17 cellular contexts compared by ENCODE assay signal in the genomic region with DNA sequence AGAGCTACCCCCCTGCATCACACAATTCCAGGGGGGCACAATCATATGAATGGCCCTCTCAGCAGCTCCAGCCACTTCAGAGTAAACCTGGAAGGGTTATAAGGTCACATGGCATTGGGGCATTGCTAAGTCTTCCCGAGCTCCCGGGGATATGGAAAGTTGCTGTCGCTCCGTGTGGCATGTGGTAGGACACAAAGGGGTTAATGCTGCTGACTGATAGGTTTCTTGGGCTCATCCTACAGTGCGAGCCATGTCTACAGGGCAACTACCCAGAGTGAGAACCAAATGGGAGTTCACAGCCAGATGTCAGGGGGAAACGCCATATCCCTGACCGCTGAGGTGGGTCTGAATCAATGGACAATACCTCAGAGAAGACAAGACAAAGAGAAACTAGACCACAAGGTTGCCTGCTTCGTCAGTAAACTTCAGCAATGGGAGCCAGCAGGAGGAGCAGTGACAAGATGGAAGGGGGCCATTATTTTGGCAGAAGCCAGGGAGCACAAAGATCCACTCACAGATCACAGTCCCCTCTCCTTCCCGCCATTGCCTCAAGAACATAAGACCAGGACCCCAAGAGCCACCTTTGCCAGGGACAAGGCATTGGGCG. TPM values are rescaled to one million over a fixed set of nuclear protein-coding genes. Genes with fewer than 3 reads are reported as not detected.
A peak's percentile ranks its signal among the peaks of the same experiment; 100 is the strongest.
DNase-seq lines count a peak whose midpoint lies in the region; ATAC-seq and TF ChIP-seq lines count a peak whose summit lies in the region.
"Had no signal": no experiment of that assay in that cellular context is flagged by ENCODE, and none has a peak within 500 bp of the region (broad histone marks: within the 10 kb centered on the region; RNA-seq: fewer than 3 reads in every experiment).

No MANE protein-coding gene starts in this region.

- H3K9me3 ChIP-seq in mammary epithelial cell (replicated peaks; ENCODE audit: insufficient read depth, low read length): no peaks in the 10 kb centered on the region
- H3K9me3 ChIP-seq in trophoblast cell (ENCODE audit: insufficient read depth, low read depth, low read length): no peaks in the 10 kb centered on the region
- H3K9me3 ChIP-seq: esophagus squamous epithelium, MG63, ovary had no signal

- dilution Hi-C loops in mammary epithelial cell (cut with HindIII; ENCODE audit: low sequenced_read_pairs): loop anchor here (10.0 kb wide), 1 partner anchor 127 kb away; the partner anchor contains the start of genes CWC27 and SREK1IP1

- H3K79me2 ChIP-seq in mammary epithelial cell (ENCODE audit: insufficient read depth, low read length): no peaks in the 10 kb centered on the region
- H3K79me2 ChIP-seq in trophoblast cell (ENCODE audit: control insufficient read depth, insufficient read depth, low read length, poor library complexity): no peaks in the 10 kb centered on the region

- H3K36me3 Mint-ChIP-seq in MCF 10A (ENCODE audit: insufficient read depth, unreplicated experiment): no peaks in the 10 kb centered on the region
- H3K36me3 Mint-ChIP-seq: activated naive CD4-positive, alpha-beta T cell treated with anti-CD3 and anti-CD28 coated beads, Interleukin-2, amount 10 ng/mL, durations not matched to agents 7 days and 5 days had no signal

- H3K23ac ChIP-seq in trophoblast cell (ENCODE audit: low read length): no peak overlapping the region

- H2AFZ ChIP-seq in mammary epithelial cell (ENCODE audit: low read depth, low read length) (peak overlapping the region; percentile 12), trophoblast cell (ENCODE audit: insufficient read depth, low read length, poor library complexity) (peak overlapping the region; percentile 58)

- H3K4ac ChIP-seq in trophoblast cell (ENCODE audit: low read depth, low read length): no peak overlapping the region

- intact Hi-C loops in mammary epithelial cell (cut with micrococcal nuclease): loop anchor here (5.0 kb wide), 1 partner anchor 129 kb away; the partner anchor contains the start of genes CWC27 and SREK1IP1
- intact Hi-C loops in MCF 10A (cut with micrococcal nuclease): no loop called here

- TF ChIP-seq CTCF in mammary epithelial cell (conservative IDR thresholded peaks at IDR 0.05 in 1 of 2, IDR thresholded peaks at IDR 0.05 in 1 of 2; ENCODE audit: extremely low read depth in 1 of 2, insufficient read depth in 1 of 2, low read depth in 1 of 2, low read length in 2 of 2) (peak in 1 of 2 donors; percentile 27), MCF 10A (IDR thresholded peaks at IDR 0.05; ENCODE audit: unreplicated experiment) (no peak)

- H4K91ac ChIP-seq in trophoblast cell (ENCODE audit: low read depth, low read length): no peak overlapping the region

- no peak overlapping the region for H3K4me3 ChIP-seq in mammary epithelial cell (replicated peaks in 1 of 3; ENCODE audit: insufficient read depth in 1 of 3, low read depth in 2 of 3, low read length in 3 of 3)
- H3K4me3 ChIP-seq in trophoblast cell (ENCODE audit: low read depth, low read length): no peak overlapping the region
- H3K4me3 ChIP-seq: esophagus squamous epithelium, MG63, ovary had no signal

- H3K9ac ChIP-seq in mammary epithelial cell (ENCODE audit: insufficient read depth, low read length) (no peak overlapping the region), trophoblast cell (ENCODE audit: low read length) (no peak overlapping the region)

- 75% methylated on average over 9 of the region's 10 CpGs for WGBS in mammary epithelial cell (ENCODE audit: low coverage, missing lambda C conversion rate)
- no CpG with 5 or more reads among the region's 10 CpGs for WGBS in trophoblast cell (ENCODE audit: extremely low coverage, insufficient coverage, insufficient read length)

- H4K12ac ChIP-seq in trophoblast cell (ENCODE audit: low read depth, low read length): no peak overlapping the region

- POLR2A ChIA-PET in MCF 10A (lab: Yijun Ruan, JAX): no interaction called here

- H4K8ac ChIP-seq in trophoblast cell (ENCODE audit: low read depth, low read length): no peak overlapping the region

- no peak overlapping the region for H3K4me2 ChIP-seq in mammary epithelial cell (ENCODE audit: insufficient read depth, low read depth, low read length)
- no peak overlapping the region for H3K4me2 ChIP-seq in trophoblast cell (ENCODE audit: low read length)

- in situ Hi-C loops in mammary epithelial cell (cut with MboI; ENCODE audit: low sequenced_read_pairs in 2 of 2): loop anchor here (10.0 to 25.0 kb wide), 2 partner anchors 127 to 849 kb away; partner anchors contain the start of genes ADAMTS6 (in 2 of the 2), CWC27 (in 1 of the 2) and SREK1IP1 (in 1 of the 2)

- H3K27me3 Mint-ChIP-seq in MCF 10A (ENCODE audit: insufficient read depth, unreplicated experiment): no peaks in the 10 kb centered on the region

- H2BK120ac ChIP-seq in trophoblast cell (ENCODE audit: insufficient read depth, low read length, poor library complexity): no peak overlapping the region

- H3K14ac ChIP-seq in trophoblast cell (ENCODE audit: low read length): no peak overlapping the region

- H3K36me3 ChIP-seq in mammary epithelial cell (ENCODE audit: insufficient read depth, low read length) (no peaks in the 10 kb centered on the region), trophoblast cell (ENCODE audit: control insufficient read depth in 1 of 2, insufficient read depth in 2 of 2, low read length in 2 of 2) (no peaks in the 10 kb centered on the region)
- H3K36me3 ChIP-seq: esophagus squamous epithelium, MG63, ovary had no signal

- H3K4me1 ChIP-seq in mammary epithelial cell (ENCODE audit: insufficient read depth, low read length) (no peaks in the 10 kb centered on the region), trophoblast cell (ENCODE audit: control insufficient read depth in 1 of 2, insufficient read depth in 2 of 2, low read length in 2 of 2) (peaks cover 0 to 2% of the 10 kb centered on the region in 2 experiments)
- H3K4me1 ChIP-seq: esophagus squamous epithelium had no signal

- no peak overlapping the region for H2BK12ac ChIP-seq in trophoblast cell (ENCODE audit: low read length)

- H4K20me1 ChIP-seq in mammary epithelial cell (ENCODE audit: insufficient read depth, low read length): no peaks in the 10 kb centered on the region

- H3K79me1 ChIP-seq in trophoblast cell (ENCODE audit: low read length): no peaks in the 10 kb centered on the region

- H3K18ac ChIP-seq in trophoblast cell (ENCODE audit: low read length): no peak overlapping the region

- no peak overlapping the region for H2BK5ac ChIP-seq in trophoblast cell (ENCODE audit: low read depth, low read length, poor library complexity)

- BruUV-seq in mammary epithelial cell (replicated peaks; lab: Mats Ljungman, UMichigan) (no TSS peak), MCF 10A (replicated peaks; lab: Mats Ljungman, UMichigan) (no TSS peak)

- H3K4me1 Mint-ChIP-seq in MCF 10A (ENCODE audit: insufficient read depth, unreplicated experiment): no peaks in the 10 kb centered on the region

- H3K4me3 Mint-ChIP-seq in MCF 10A (ENCODE audit: unreplicated experiment): no peak overlapping the region
- H3K4me3 Mint-ChIP-seq: activated CD8-positive, alpha-beta T cell treated with anti-CD3 and anti-CD28 coated beads for 36 hours; activated naive CD4-positive, alpha-beta T cell treated with anti-CD3 and anti-CD28 coated beads, Interleukin-2, amount 10 ng/mL, durations not matched to agents 7 days and 5 days had no signal

- no peak for ATAC-seq in HG03378 (IDR thresholded peaks at IDR 0.05; ENCODE audit: unreplicated experiment)
- ATAC-seq: Panc1 had no signal

- no peaks in the 10 kb centered on the region for H3K9me3 Mint-ChIP-seq in MCF 10A (ENCODE audit: unreplicated experiment)
- H3K9me3 Mint-ChIP-seq: activated CD8-positive, alpha-beta T cell treated with anti-CD3 and anti-CD28 coated beads for 36 hours; activated naive CD4-positive, alpha-beta T cell treated with anti-CD3 and anti-CD28 coated beads, Interleukin-2, amount 10 ng/mL, durations not matched to agents 7 days and 5 days had no signal

- no peaks in the 10 kb centered on the region for H3K27me3 ChIP-seq in mammary epithelial cell (ENCODE audit: insufficient read depth, low read length)
- H3K27me3 ChIP-seq in trophoblast cell (ENCODE audit: insufficient read depth, low read length): no peaks in the 10 kb centered on the region
- H3K27me3 ChIP-seq: ovary had no signal

- H3K27ac ChIP-seq in mammary epithelial cell (ENCODE audit: insufficient read depth, low read depth, low read length) (no peak overlapping the region), trophoblast cell (ENCODE audit: low read depth, low read length) (no peak overlapping the region)
- H3K27ac ChIP-seq: esophagus squamous epithelium, HL-60, ovary had no signal

- CTCF ChIA-PET in mammary epithelial cell (lab: Charles Lee; ENCODE audit: low non-redundant PET): no interaction called here
- CTCF ChIA-PET in MCF 10A (lab: Yijun Ruan, JAX): interaction anchor here (0.6 to 1.5 kb wide), 5 partner anchors 93 to 600 kb away, joined by 3 to 15 read pairs (median 3); no protein-coding TSS in a partner anchor

- H2AK5ac ChIP-seq in trophoblast cell (ENCODE audit: low read length): peak overlapping the region; percentile 14

- DNase-seq in mammary epithelial cell (no peak), MCF 10A (ENCODE audit: unreplicated experiment) (no peak), NCI-H146 (lab: John Stamatoyannopoulos, UW) (peak; percentile 29), cerebellar cortex (ENCODE audit: low spot score) (peak; percentile 7), trophoblast cell (no peak), NCI-H510A treated with DMSO at 0.1 percent for 48 hours (lab: John Stamatoyannopoulos, UW) (no peak)
- no peak for DNase-seq in activated effector memory CD4-positive, alpha-beta T cell treated with Interleukin-2 at 50 U/mL for 16 hours
- DNase-seq: activated naive CD4-positive, alpha-beta T cell treated with anti-CD3 and anti-CD28 coated beads, Interleukin-2, amount 10 ng/mL, durations not matched to agents 7 days and 5 days; esophagus squamous epithelium; MG63; midbrain; NCI-H226; ovary had no signal

- no peak overlapping the region for H3K27ac Mint-ChIP-seq in MCF 10A (ENCODE audit: low read depth, unreplicated experiment)
- H3K27ac Mint-ChIP-seq: activated CD8-positive, alpha-beta T cell treated with anti-CD3 and anti-CD28 coated beads for 36 hours; activated naive CD4-positive, alpha-beta T cell treated with anti-CD3 and anti-CD28 coated beads, Interleukin-2, amount 10 ng/mL, durations not matched to agents 7 days and 5 days had no signal

RNA-seq across cellular contexts. Expression of gene SHISAL2B, which starts 52.4 kb away (rescaled TPM):
- total RNA-seq in mammary epithelial cell (not detected), MCF 10A (2022) (not detected in 2 replicates)
- not detected for polyA plus RNA-seq in mammary epithelial cell
- polyA minus RNA-seq in mammary epithelial cell: not detected
- 0.99 and 1.1 TPM in 2 replicates for polyA plus RNA-seq in trophoblast cell (2013)
- total RNA-seq: activated CD8-positive, alpha-beta T cell treated with anti-CD3 and anti-CD28 coated beads for 36 hours; esophagus squamous epithelium; ovary had no signal

Comparison
In these comparisons a context has a peak if more than half of its experiments do, and no peak if none do; other contexts are left out.
1. DNase-seq: peak in NCI-H146 (single experiment) and cerebellar cortex (single experiment); none in mammary epithelial cell (single experiment), MCF 10A (single experiment), trophoblast cell (0 of 2), NCI-H510A treated with DMSO at 0.1 percent for 48 hours (single experiment) and activated effector memory CD4-positive, alpha-beta T cell treated with Interleukin-2 at 50 U/mL for 16 hours (single experiment).